ENCODE assay signal across 8 cellular contexts in the genomic region with DNA sequence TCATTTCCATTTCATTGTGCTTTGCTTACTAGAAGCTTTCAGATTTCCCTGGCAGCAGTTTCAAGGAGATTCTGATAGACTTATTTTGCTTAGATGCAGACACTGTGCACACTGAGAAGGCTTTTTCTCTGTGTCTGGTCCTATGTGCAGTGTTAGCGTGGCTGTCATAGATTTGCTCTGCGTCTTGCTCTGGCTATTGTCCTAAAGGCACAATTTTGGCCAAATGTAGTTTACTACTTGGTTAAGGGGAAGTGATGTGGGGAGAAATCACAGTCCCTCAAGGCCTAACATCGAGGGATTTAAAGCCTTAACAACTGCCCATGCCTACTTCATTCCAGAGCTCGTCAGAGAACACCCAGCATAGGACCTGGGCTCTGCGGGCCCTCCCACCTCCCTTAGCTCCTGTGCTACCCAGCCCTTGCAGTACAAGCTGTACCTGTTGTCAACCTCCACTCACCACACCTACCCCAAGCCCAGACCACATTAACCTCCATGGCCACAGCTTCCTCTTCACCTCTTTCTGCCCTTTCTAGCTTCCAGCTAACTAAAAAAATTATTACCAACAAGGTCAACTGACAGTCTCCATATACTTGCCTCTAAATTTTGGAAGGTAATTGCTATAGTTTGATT. TPM values are rescaled to one million over a fixed set of nuclear protein-coding genes. Genes with fewer than 3 reads are reported as not detected.
DNase-seq lines count a peak whose midpoint lies in the region; ATAC-seq and TF ChIP-seq lines count a peak whose summit lies in the region.

No MANE protein-coding gene starts in this region.

- H3K9ac ChIP-seq in Loucy (ENCODE audit: low read depth, low read length, poor library complexity, severe bottlenecking): no peak overlapping the region

- peak; percentile 62 for ATAC-seq in GM19324 (IDR thresholded peaks at IDR 0.05; ENCODE audit: low FRiP score, unreplicated experiment)
- no peak for ATAC-seq in psoas muscle

- no peak overlapping the region for H3K4me3 ChIP-seq in Loucy (ENCODE audit: low read length, poor library complexity, severe bottlenecking)
- H3K4me3 ChIP-seq in psoas muscle: no peak overlapping the region

- peaks cover 39% of the 10 kb centered on the region for H4K20me1 ChIP-seq in Loucy (ENCODE audit: insufficient read depth, low read length, poor library complexity, severe bottlenecking)

- H3K9me3 ChIP-seq in Loucy (ENCODE audit: insufficient read depth, low read depth, low read length) (no peaks in the 10 kb centered on the region), psoas muscle (no peaks in the 10 kb centered on the region)

- 76 to 82% (median 81%) methylated on average over 5 of the region's 5 CpGs for WGBS in psoas muscle, 3 donors

- no peaks in the 10 kb centered on the region for H3K9me2 ChIP-seq in Loucy (replicated peaks; ENCODE audit: low read depth, low read length)

- H3F3A ChIP-seq in Loucy (ENCODE audit: low read depth): no peaks in the 10 kb centered on the region

- no peak overlapping the region for H3K27ac ChIP-seq in caudate nucleus (ENCODE audit: low read depth, low read length)
- H3K27ac ChIP-seq in psoas muscle: no peak overlapping the region

- H3K4me2 ChIP-seq in Loucy (ENCODE audit: low read depth, low read length, poor library complexity, severe bottlenecking): peak overlapping the region; percentile 51

- H3K27me3 ChIP-seq in Loucy (ENCODE audit: insufficient read depth, low read length, poor library complexity, severe bottlenecking): no peaks in the 10 kb centered on the region
- no peaks in the 10 kb centered on the region for H3K27me3 ChIP-seq in psoas muscle (ENCODE audit: insufficient read depth in 3 of 3, low read length in 2 of 3)

- H3K36me3 ChIP-seq in Loucy (ENCODE audit: insufficient read depth, low read length): peaks cover 58% of the 10 kb centered on the region
- H3K36me3 ChIP-seq in psoas muscle (ENCODE audit: insufficient read depth in 1 of 2, low read depth in 1 of 2): no peaks in the 10 kb centered on the region

- H2AFZ ChIP-seq in Loucy (ENCODE audit: low read length): no peak overlapping the region

- peaks cover 14% of the 10 kb centered on the region; the same call in 1 of the 2 replicates for H3K79me2 ChIP-seq in Loucy (ENCODE audit: insufficient read depth, low read length)

- peaks cover 24% of the 10 kb centered on the region for H3K4me1 ChIP-seq in Loucy (ENCODE audit: insufficient read depth, low read length, poor library complexity, severe bottlenecking)
- peaks cover 12% of the 10 kb centered on the region for H3K4me1 ChIP-seq in psoas muscle

- peak; percentile 31 for DNase-seq in activated T-helper 9 cell treated with anti-CD3 and anti-CD28 coated beads, Interleukin-2, amount 50 U/mL, for 16 hours (ENCODE audit: low read depth)
- DNase-seq in stimulated activated CD4-positive, alpha-beta T cell treated with anti-CD3 and anti-CD28 coated beads, TNF-alpha, amount 100 ng/mL, for 4 hours (ENCODE audit: low read depth in 3 of 3): peak in 2 of 3 experiments; percentile 11 to 35
- DNase-seq in cerebellar cortex (ENCODE audit: low spot score): no peak
- no peak for DNase-seq in caudate nucleus (lab: John Stamatoyannopoulos, UW)
- DNase-seq in LoVo (ENCODE audit: low spot score): no peak
- no peak for DNase-seq in psoas muscle

- TF ChIP-seq CTCF in Loucy (conservative IDR thresholded peaks at IDR 0.05; ENCODE audit: low read length): no peak
- no peak for TF ChIP-seq CTCF in psoas muscle (IDR thresholded peaks at IDR 0.05)

- intact Hi-C loops in psoas muscle (cut with DNase I): no loop called here

RNA-seq across cellular contexts. Expression of a gene that starts 38.9 kb away (rescaled TPM):
- total RNA-seq in psoas muscle: 10 to 100 TPM in 3 of 4 donors, 1 to 10 TPM in 1; 9.8 to 16.1 (median 15.2) TPM
- polyA plus RNA-seq in psoas muscle: 1 to 10 TPM; 2.2 to 8.0 (median 3.0) TPM

Comparison
In these comparisons a context has a peak if more than half of its experiments do, and no peak if none do; other contexts are left out.
1. DNase-seq: peak in activated T-helper 9 cell treated with anti-CD3 and anti-CD28 coated beads, Interleukin-2, amount 50 U/mL, for 16 hours (single experiment) and stimulated activated CD4-positive, alpha-beta T cell treated with anti-CD3 and anti-CD28 coated beads, TNF-alpha, amount 100 ng/mL, for 4 hours (2 of 3); none in cerebellar cortex (single experiment), caudate nucleus (0 of 61), LoVo (single experiment) and psoas muscle (0 of 2).